Comparison of ENCODE assay signal across 11 cellular contexts in genomic region chr15:60358935-60359672, GRCh38. TPM values are rescaled to one million over a fixed set of nuclear protein-coding genes. Genes with fewer than 3 reads are reported as not detected.
A peak's percentile ranks its signal among the peaks of the same experiment; 100 is the strongest.
DNase-seq lines count a peak whose midpoint lies in the region; ATAC-seq and TF ChIP-seq lines count a peak whose summit lies in the region.
"Had no signal": no experiment of that assay in that cellular context is flagged by ENCODE, and none has a peak within 500 bp of the region (broad histone marks: within the 10 kb centered on the region; RNA-seq: fewer than 3 reads in every experiment).

No MANE protein-coding gene starts in this region.

- no peaks in the 10 kb centered on the region for H3K27me3 ChIP-seq in SJCRH30
- H3K27me3 ChIP-seq in cardiac muscle cell: no peaks in the 10 kb centered on the region
- H3K27me3 ChIP-seq in subcutaneous abdominal adipose tissue (ENCODE audit: control insufficient read depth in 5 of 5, insufficient read depth in 4 of 5, low read length in 5 of 5): no peaks in the 10 kb centered on the region
- H3K27me3 ChIP-seq: dorsolateral prefrontal cortex had no signal

- H3K36me3 ChIP-seq in SJCRH30 (peaks cover 56% of the 10 kb centered on the region), cardiac muscle cell (no peaks in the 10 kb centered on the region), subcutaneous abdominal adipose tissue (ENCODE audit: control insufficient read depth in 5 of 5, insufficient read depth in 5 of 5, low read length in 5 of 5) (peaks cover 54 to 91% (median 88%) of the 10 kb centered on the region in 5 donors)

- H3K4me3 ChIP-seq in SJCRH30 (peak overlapping the region; percentile 38), cardiac muscle cell (no peak overlapping the region), subcutaneous abdominal adipose tissue (ENCODE audit: low read depth in 1 of 5, low read length in 5 of 5) (no peak overlapping the region)
- H3K4me3 ChIP-seq: dorsolateral prefrontal cortex, lung, PC-9 had no signal

- H3K27ac ChIP-seq in SJCRH30 (no peak overlapping the region), cardiac muscle cell (peak overlapping the region; percentile 41), subcutaneous abdominal adipose tissue (ENCODE audit: low read depth, low read length) (peak overlapping the region; percentile 64)
- H3K27ac ChIP-seq: HL-60, PC-9 had no signal

- no peak for ATAC-seq in HG02852 (IDR thresholded peaks at IDR 0.05; ENCODE audit: unreplicated experiment)

- H3K4me1 ChIP-seq in SJCRH30 (peaks cover 20% of the 10 kb centered on the region), cardiac muscle cell (ENCODE audit: low read depth) (peaks cover 16% of the 10 kb centered on the region), subcutaneous abdominal adipose tissue (ENCODE audit: control insufficient read depth in 5 of 5, insufficient read depth in 5 of 5, low read length in 5 of 5) (peaks cover 11 to 24% (median 22%) of the 10 kb centered on the region in 5 donors)

- DNase-seq in NCI-H1105 (lab: John Stamatoyannopoulos, UW): peak; percentile 99
- DNase-seq in SJCRH30: no peak
- DNase-seq in cardiac muscle cell (ENCODE audit: low read depth in 1 of 2, low spot score in 1 of 2): peak in 1 of 2 donors; percentile 68
- DNase-seq in stimulated activated CD4-positive, alpha-beta T cell treated with anti-CD3 and anti-CD28 coated beads, Interleukin-12 subunit alpha, Interleukin-12 subunit beta, amount 100 ng/mL, for 4 hours: no peak
- no peak for DNase-seq in OCI-M1 (lab: John Stamatoyannopoulos, UW)
- DNase-seq: PC-9 had no signal

- H3K9ac ChIP-seq in subcutaneous abdominal adipose tissue (ENCODE audit: low read length in 5 of 5): no peak overlapping the region

- TF ChIP-seq CTCF in cardiac muscle cell (IDR thresholded peaks at IDR 0.05; ENCODE audit: low read depth, low read length): no peak

- H3K9me3 ChIP-seq in SJCRH30 (replicated peaks): no peaks in the 10 kb centered on the region
- H3K9me3 ChIP-seq in cardiac muscle cell (ENCODE audit: low read depth): no peaks in the 10 kb centered on the region
- no peaks in the 10 kb centered on the region for H3K9me3 ChIP-seq in subcutaneous abdominal adipose tissue (ENCODE audit: control insufficient read depth in 5 of 5, low read length in 5 of 5)

RNA-seq across cellular contexts. Expression of gene ANXA2, which starts 38.7 kb away (rescaled TPM):
- total RNA-seq in SJCRH30 (2014; rRNA removed; shearing (Covaris generic)): 236 and 243 TPM in 2 replicates
- 90.2 and 217 TPM in 2 replicates for total RNA-seq in cardiac muscle cell
- 141 and 284 TPM in 2 replicates for polyA plus RNA-seq in cardiac muscle cell
